ENCODE assay signal across 8 cellular contexts in genomic region chr3:149576071-149576564, GRCh38.
DNase-seq lines count a peak whose midpoint lies in the region; ATAC-seq, FAIRE-seq and TF ChIP-seq lines count a peak whose summit lies in the region.

No MANE protein-coding gene starts in this region.

- intact Hi-C loops in GM12878 (cut with micrococcal nuclease; ENCODE audit: unreplicated experiment) (no loop called here), transverse colon (cut with DNase I; ENCODE audit: low total_unique reads) (loop anchor here (5.0 kb wide), 1 partner anchor 1686 kb away; no protein-coding TSS in a partner anchor)

- in situ Hi-C loops in GM12878 (cut with MboI) (loop anchor here (25.0 kb wide), 1 partner anchor 1264 kb away; no protein-coding TSS in a partner anchor), transverse colon (cut with MboI; ENCODE audit: low pct_ligation_motif_present in 1 of 4, low pct_unique_long_range_greater_than_20kb in 1 of 4, low sequenced_read_pairs in 3 of 4) (no loop called here)

- SMC1A ChIA-PET in GM12878 (lab: Charles Lee; ENCODE audit: uncharacterized antibody, unreplicated experiment), result interaction anchor here (0.7 to 16.2 kb wide), 13 partner anchors 9 to 195 kb away, joined by 3 to 505 read pairs (median 4); partner anchors contain the start of gene WWTR1

- CTCF ChIA-PET in AG04450 (lab: Charles Lee), result interaction anchor here (1.1 to 1.7 kb wide), 3 partner anchors 45 to 232 kb away, joined by 4 to 5 read pairs (median 4); partner anchors contain the start of gene WWTR1
- CTCF ChIA-PET in GM12878 (lab: Yijun Ruan, JAX), result interaction anchor here (0.6 to 1.5 kb wide), 11 partner anchors 9 to 141 kb away, joined by 3 to 10 read pairs (median 3); partner anchors contain the start of gene WWTR1

- H3K79me2 ChIP-seq in GM12878 (ENCODE audit: control insufficient read depth, insufficient read depth, low read length), result peaks cover 20% of the 10 kb centered on the region

- H3K4me2 ChIP-seq in GM12878 (ENCODE audit: control insufficient read depth, insufficient read depth), result peak overlapping the region; percentile 88

- H3K4me3 ChIP-seq in AG04450 (ENCODE audit: low read depth, low read length) (peak overlapping the region; percentile 25), NB4 (ENCODE audit: low read depth, low read length) (no peak overlapping the region), GM12878 (peak overlapping the region; percentile 10; the same call in 1 of the 2 replicates), transverse colon (no peak overlapping the region)

- POLR2A ChIA-PET in AG04450 (lab: Yijun Ruan, JAX), result interaction anchor here (0.6 to 1.8 kb wide), 11 partner anchors 13 to 559 kb away, joined by 3 to 15 read pairs (median 4); partner anchors contain the start of gene WWTR1
- POLR2A ChIA-PET in GM12878 (lab: Charles Lee), result interaction anchor here (0.7 to 5.2 kb wide), 8 partner anchors 9 to 82 kb away, joined by 3 to 25 read pairs (median 5); partner anchors contain the start of gene WWTR1

- H3K4me1 ChIP-seq in GM12878 (ENCODE audit: control insufficient read depth, insufficient read depth, low read length) (peaks cover 60% of the 10 kb centered on the region), transverse colon (peaks cover 15 to 80% (median 25%) of the 10 kb centered on the region in 4 donors)

- DNase-seq in AG04450 (ENCODE audit: low read depth, low spot score) (peak; percentile 90), NB4 (ENCODE audit: low read depth) (peak; percentile 22), GM12878 (ENCODE audit: low read depth, low spot score) (no peak), transverse colon (no peak), retina (no peak)

- RAD21 ChIA-PET in GM12878 (lab: Charles Lee; ENCODE audit: unreplicated experiment), result interaction anchor here (0.8 to 11.0 kb wide), 8 partner anchors 10 to 176 kb away, joined by 3 to 272 read pairs (median 6); partner anchors contain the start of genes COMMD2 and WWTR1

- TF ChIP-seq CTCF in AG04450 (IDR thresholded peaks at IDR 0.05; ENCODE audit: low read depth, low read length), result no peak
- no peak for TF ChIP-seq CTCF in NB4 (IDR thresholded peaks at IDR 0.05; ENCODE audit: low read depth, low read length)
- TF ChIP-seq CTCF in GM12878 (IDR thresholded peaks at IDR 0.05 in 2 of 3, conservative IDR thresholded peaks at IDR 0.05 in 1 of 3; ENCODE audit: control insufficient read depth in 2 of 3, extremely low read depth in 1 of 3, insufficient read depth in 1 of 3, low read depth in 3 of 3, low read length in 3 of 3), result no peak
- no peak for TF ChIP-seq CTCF in transverse colon (IDR thresholded peaks at IDR 0.05)

- no peak for TF ChIP-seq RAD21 in GM12878 (IDR thresholded peaks at IDR 0.05; ENCODE audit: insufficient read depth, low read depth, low read length)

- peak overlapping the region; percentile 42 for H2AFZ ChIP-seq in GM12878 (ENCODE audit: control insufficient read depth, low read depth, low read length)

- H3K27ac ChIP-seq in AG04450 (ENCODE audit: low read depth, low read length), result peak overlapping the region; percentile 99
- H3K27ac ChIP-seq in GM12878 (ENCODE audit: control insufficient read depth, insufficient read depth), result peak overlapping the region; percentile 70
- peak overlapping the region; percentile 20 for H3K27ac ChIP-seq in layer of hippocampus (ENCODE audit: low read depth, low read length)
- peak overlapping the region; percentile 78 to 83 (median 80) for H3K27ac ChIP-seq in transverse colon

- H4K20me1 ChIP-seq in GM12878 (ENCODE audit: control insufficient read depth, insufficient read depth), result no peaks in the 10 kb centered on the region

- 0 out of 2 replicates have a peak overlapping the region, but pooled peaks have one; percentile 4 for H3K9ac ChIP-seq in GM12878 (ENCODE audit: control insufficient read depth, insufficient read depth, low read length)

- no peaks in the 10 kb centered on the region for H3K9me3 ChIP-seq in AG04450 (ENCODE audit: control insufficient read depth, insufficient read depth, low read length)
- H3K9me3 ChIP-seq in GM12878 (replicated peaks; ENCODE audit: control insufficient read depth, insufficient read depth, low read length), result no peaks in the 10 kb centered on the region
- no peaks in the 10 kb centered on the region for H3K9me3 ChIP-seq in transverse colon

- H3K36me3 ChIP-seq in GM12878 (ENCODE audit: control insufficient read depth in 2 of 2, insufficient read depth in 2 of 2, low read length in 1 of 2) (peaks cover 6% of the 10 kb centered on the region in 2 experiments; a peak in 2 of 4 replicates), transverse colon (no peaks in the 10 kb centered on the region)

- BruUV-seq in GM12878 (replicated peaks; lab: Mats Ljungman, UMichigan), result no TSS peak

- TF ChIP-seq EP300 in GM12878 (IDR thresholded peaks at IDR 0.05; ENCODE audit: borderline replicate concordance in 1 of 2, control insufficient read depth in 1 of 2, low read depth in 2 of 2, low read length in 2 of 2), result 0 out of 4 replicates have a peak, but pooled peaks of 1 of the 2 experiments have one; percentile 35
- no peak for TF ChIP-seq EP300 in transverse colon (IDR thresholded peaks at IDR 0.05; ENCODE audit: low read depth)

- H3K27me3 ChIP-seq in AG04450 (ENCODE audit: control insufficient read depth, insufficient read depth, low read length) (no peaks in the 10 kb centered on the region), GM12878 (replicated peaks in 1 of 2; ENCODE audit: control insufficient read depth in 2 of 2, insufficient read depth in 2 of 2, low read length in 1 of 2) (no peaks in the 10 kb centered on the region), layer of hippocampus (ENCODE audit: control insufficient read depth, insufficient read depth, low read length) (no peaks in the 10 kb centered on the region), transverse colon (no peaks in the 10 kb centered on the region)

- TF ChIP-seq POLR2A in NB4 (IDR thresholded peaks at IDR 0.05; ENCODE audit: extremely low read depth, insufficient read length), result no peak
- no peak for TF ChIP-seq POLR2A in GM12878 (IDR thresholded peaks at IDR 0.05; ENCODE audit: low read depth, low read length)
- no peak for TF ChIP-seq POLR2A in transverse colon (IDR thresholded peaks at IDR 0.05)

- peak; percentile 23 for FAIRE-seq in GM12878 (lab: Jason Lieb, UNC)

- WGBS in GM12878 (ENCODE audit: insufficient coverage, insufficient replicate concordance, low lambda C conversion rate, missing lambda C conversion rate), result 28% methylated on average over 5 of the region's 5 CpGs
- WGBS in transverse colon (ENCODE audit: low coverage in 1 of 2), 2 donors, result 50 to 56% methylated on average over 3 to 5 of the region's 5 CpGs

- ATAC-seq in GM21390 (IDR thresholded peaks at IDR 0.05; ENCODE audit: unreplicated experiment) (peak; percentile 63), GM12878 (peak; percentile 51), HG03025 (IDR thresholded peaks at IDR 0.05; ENCODE audit: low FRiP score, unreplicated experiment) (no peak)

TF ChIP-seq in GM12878, 131 proteins besides CTCF, POLR2A, EP300 and RAD21 (continues in another document):
- TF ChIP-seq SPI1 (IDR thresholded peaks at IDR 0.05; ENCODE audit: borderline replicate concordance, insufficient read depth, low read depth, low read length) (peak; percentile 33; the same call in 1 of the 2 replicates), ATF7 (IDR thresholded peaks at IDR 0.05; ENCODE audit: low read depth) (peak; percentile 43; the same call in 1 of the 2 replicates), SUZ12 (IDR thresholded peaks at IDR 0.05; ENCODE audit: unreplicated experiment) (no peak), RELB (IDR thresholded peaks at IDR 0.05; ENCODE audit: low read depth) (peak; percentile 85), NFXL1 (IDR thresholded peaks at IDR 0.05; ENCODE audit: borderline replicate concordance) (no peak), DPF2 (IDR thresholded peaks at IDR 0.05) (peak; percentile 43; the same call in 1 of the 2 replicates), EED (IDR thresholded peaks at IDR 0.05; ENCODE audit: low read depth) (peak; percentile 98), RUNX3 (IDR thresholded peaks at IDR 0.05; ENCODE audit: low read length) (peak; percentile 70), BCL11A (IDR thresholded peaks at IDR 0.05; ENCODE audit: low read depth, low read length) (0 out of 2 replicates have a peak, but pooled peaks have one; percentile 41), FOXM1 (IDR thresholded peaks at IDR 0.05; ENCODE audit: low read depth, low read length) (peak; percentile 56; the same call in 1 of the 2 replicates), ZBTB33 (IDR thresholded peaks at IDR 0.05) (no peak), MTA2 (IDR thresholded peaks at IDR 0.05; ENCODE audit: low read depth) (no peak; the same call in none of the 2 replicates), MEF2A (IDR thresholded peaks at IDR 0.05; ENCODE audit: insufficient read depth, low read depth, low read length) (no peak), BACH1 (IDR thresholded peaks at IDR 0.05; ENCODE audit: borderline replicate concordance) (peak; percentile 35; the same call in 1 of the 2 replicates)

Comparison
In these comparisons a context has a peak if more than half of its experiments do, and no peak if none do; other contexts are left out.
1. DNase-seq: peak in AG04450 (single experiment) and NB4 (single experiment); none in GM12878 (single experiment), transverse colon (single experiment) and retina (single experiment).
2. H3K27ac ChIP-seq: peak in every context shown above with its lines; median percentile 99 in AG04450; 80 in transverse colon; 70 in GM12878; 20 in layer of hippocampus.
3. H3K4me3 ChIP-seq: peak in AG04450 (single experiment) and GM12878 (single experiment); none in NB4 (single experiment) and transverse colon (0 of 4).